ENCODE assay signal across 8 cellular contexts in the genomic region with DNA sequence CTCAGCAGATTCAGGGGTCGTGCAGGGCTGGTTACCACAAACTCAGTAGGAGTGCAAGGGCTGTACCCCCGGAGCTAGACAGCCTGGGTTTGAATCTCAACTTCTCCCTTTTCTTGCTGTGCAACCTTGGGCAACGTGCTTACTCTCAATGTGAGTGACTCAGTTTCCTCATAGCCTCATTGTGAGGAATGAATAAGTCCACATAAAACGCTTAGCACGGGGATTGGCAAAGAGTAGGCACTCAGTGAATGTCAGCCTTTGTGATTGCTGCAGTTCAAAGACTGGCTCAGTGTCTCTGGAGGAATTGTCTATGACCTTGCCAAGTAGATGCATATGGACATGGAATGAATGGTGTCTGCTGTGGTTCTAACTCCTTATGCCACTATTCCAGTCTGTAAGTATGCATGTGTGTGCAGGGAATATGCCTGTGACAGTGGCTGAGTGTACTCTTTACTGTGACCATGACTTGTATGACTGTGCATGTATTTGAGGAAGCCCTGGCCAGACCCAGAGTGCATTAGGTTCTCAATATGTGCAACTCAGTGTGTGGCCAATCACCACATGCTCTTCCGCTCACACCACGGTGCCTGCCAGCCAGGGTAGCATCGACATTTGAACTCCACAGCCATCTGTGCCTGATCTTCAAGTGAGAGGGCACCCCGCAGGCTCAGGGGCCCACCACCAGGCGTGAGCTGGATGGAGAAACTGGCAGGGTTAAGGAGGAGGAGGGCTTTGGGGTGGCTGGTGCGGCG. TPM values are rescaled to one million over a fixed set of nuclear protein-coding genes. Genes with fewer than 3 reads are reported as not detected.
DNase-seq lines count a peak whose midpoint lies in the region; ATAC-seq, FAIRE-seq and TF ChIP-seq lines count a peak whose summit lies in the region.

No MANE protein-coding gene starts in this region.

- H3K36me3 Mint-ChIP-seq in Caco-2 (ENCODE audit: insufficient read depth, unreplicated experiment), result peaks cover 11% of the 10 kb centered on the region

- 49 to 55% (median 50%) methylated on average over 12 of the region's 12 CpGs for WGBS in small intestine, 3 donors

- H3K4me1 Mint-ChIP-seq in Caco-2 (ENCODE audit: low read depth, unreplicated experiment), result peaks cover 11% of the 10 kb centered on the region

- POLR2A ChIA-PET in Caco-2 (lab: Charles Lee), result interaction anchor here (0.6 to 1.4 kb wide), 8 partner anchors 10 to 1282 kb away, joined by 3 to 17 read pairs (median 6); a partner anchor contains a TSS

- intact Hi-C loops in Caco-2 (cut with micrococcal nuclease; ENCODE audit: unreplicated experiment), result loop anchor here (1.0 to 2.0 kb wide), 4 partner anchors 19 to 63 kb away; a partner anchor contains a TSS

- H3K36me3 ChIP-seq in Caco-2 (ENCODE audit: control insufficient read depth, insufficient read depth, low read length) (no peaks in the 10 kb centered on the region; the same call in 1 of the 2 replicates), small intestine (ENCODE audit: control insufficient read depth in 2 of 2, insufficient read depth in 2 of 2, low read length in 2 of 2) (no peaks in the 10 kb centered on the region)

- peak overlapping the region; percentile 95 for H3K27ac Mint-ChIP-seq in Caco-2 (ENCODE audit: unreplicated experiment)

- DNase-seq in Caco-2 (peak in 1 of 2 experiments; percentile 35), NB4 (ENCODE audit: low read depth) (peak; percentile 79), astrocyte of the cerebellum (ENCODE audit: low read depth) (no peak), inferior parietal cortex (ENCODE audit: extremely low spot score) (peak; percentile 73), small intestine (peak; percentile 58), DMS153 (lab: John Stamatoyannopoulos, UW) (no peak)
- DNase-seq in effector CD8-positive, alpha-beta T cell (lab: John Stamatoyannopoulos, UW), result no peak

- H3K27ac ChIP-seq in small intestine (ENCODE audit: low read depth in 1 of 2, low read length in 1 of 2), result peak overlapping the region; percentile 84 to 91

- H3K27me3 ChIP-seq in Caco-2 (replicated peaks; ENCODE audit: control insufficient read depth, insufficient read depth, low read length) (no peaks in the 10 kb centered on the region), small intestine (ENCODE audit: control insufficient read depth in 2 of 2, insufficient read depth in 2 of 2, low read length in 2 of 2) (no peaks in the 10 kb centered on the region)

- in situ Hi-C loops in astrocyte of the cerebellum (cut with HindIII; ENCODE audit: low sequenced_read_pairs), result no loop called here

- peak overlapping the region; percentile 97 for H3K4me3 Mint-ChIP-seq in Caco-2 (ENCODE audit: unreplicated experiment)

- peaks cover 20% of the 10 kb centered on the region for H3K4me1 ChIP-seq in Caco-2
- H3K4me1 ChIP-seq in small intestine (ENCODE audit: control insufficient read depth in 2 of 2, insufficient read depth in 1 of 2, low read depth in 1 of 2, low read length in 1 of 2), result peaks cover 7 to 9% of the 10 kb centered on the region in 2 donors

- H3K4me3 ChIP-seq in Caco-2 (ENCODE audit: low read depth, low read length) (peak overlapping the region; percentile 39), NB4 (ENCODE audit: low read depth, low read length) (peak overlapping the region; percentile 72), astrocyte of the cerebellum (ENCODE audit: low read depth, low read length) (peak overlapping the region; percentile 79), small intestine (ENCODE audit: low read depth in 1 of 2, low read length in 2 of 2) (peak overlapping the region in 1 of 2 donors; percentile 47)

- no peak for FAIRE-seq in small intestine (lab: Jason Lieb, UNC)

- TF ChIP-seq CTCF in Caco-2 (IDR thresholded peaks at IDR 0.05; ENCODE audit: insufficient read depth in 1 of 2, low read depth in 1 of 2, low read length in 1 of 2, severe bottlenecking in 1 of 2, unreplicated experiment in 1 of 2) (no peak), NB4 (IDR thresholded peaks at IDR 0.05; ENCODE audit: low read depth, low read length) (no peak), astrocyte of the cerebellum (IDR thresholded peaks at IDR 0.05; ENCODE audit: low read depth, low read length, missing control alignments) (no peak)

- CTCF ChIA-PET in Caco-2 (lab: Charles Lee), result interaction anchor here (0.7 to 1.3 kb wide), 7 partner anchors 15 to 108 kb away, joined by 3 to 8 read pairs (median 4); no protein-coding TSS in a partner anchor

- peak; percentile 28 for TF ChIP-seq POLR2A in NB4 (IDR thresholded peaks at IDR 0.05; ENCODE audit: extremely low read depth, insufficient read length)

- BruUV-seq in Caco-2 (replicated peaks; lab: Mats Ljungman, UMichigan), result TSS peak; percentile 95

- H3K9me3 ChIP-seq in Caco-2, result no peaks in the 10 kb centered on the region
- no peaks in the 10 kb centered on the region for H3K9me3 ChIP-seq in small intestine (ENCODE audit: control insufficient read depth, low read depth)

- no peak for ATAC-seq in GM19328 (IDR thresholded peaks at IDR 0.05; ENCODE audit: unreplicated experiment)

- H3K27me3 Mint-ChIP-seq in Caco-2 (ENCODE audit: insufficient read depth, unreplicated experiment), result no peaks in the 10 kb centered on the region

- H3K9me3 Mint-ChIP-seq in Caco-2 (ENCODE audit: unreplicated experiment), result no peaks in the 10 kb centered on the region

RNA-seq across cellular contexts. Expression of a gene that starts 0.9 kb away (rescaled TPM):
- total RNA-seq in Caco-2 (2022), result 5.2 and 6.8 TPM in 2 replicates
- 1 to 10 TPM; 1.6 to 4.1 (median 2.7) TPM for polyA plus RNA-seq in small intestine

RNA-seq across cellular contexts. Expression of a gene that starts 0.9 kb away (rescaled TPM):
- total RNA-seq in Caco-2 (2022), result 6.7 and 8.2 TPM in 2 replicates
- 1 to 10 TPM; 2.4 to 8.5 (median 6.5) TPM for polyA plus RNA-seq in small intestine

RNA-seq across cellular contexts. Expression of a gene that starts 3.3 kb away (rescaled TPM):
- 2.3 and 2.6 TPM in 2 replicates for total RNA-seq in Caco-2 (2022)
- 10 to 100 TPM in 1 of 3 donors, 1 to 10 TPM in 2; 1.1 to 11.1 (median 4.5) TPM for polyA plus RNA-seq in small intestine

RNA-seq across cellular contexts. Expression of a gene that starts 7.9 kb away (rescaled TPM):
- total RNA-seq in Caco-2 (2022), result 88.0 and 89.5 TPM in 2 replicates
- 10 to 100 TPM; 65.8 to 93.4 (median 76.2) TPM for polyA plus RNA-seq in small intestine

RNA-seq across cellular contexts. Expression of a gene that starts 21.2 kb away (rescaled TPM):
- total RNA-seq in Caco-2 (2022), result not detected in 2 replicates
- under 1 TPM in 2 of 3 donors, not detected in 1; 0.21 to 0.54 TPM for polyA plus RNA-seq in small intestine

Comparison
In these comparisons a context has a peak if more than half of its experiments do, and no peak if none do; other contexts are left out.
1. DNase-seq: peak in NB4 (single experiment), inferior parietal cortex (single experiment) and small intestine (single experiment); none in astrocyte of the cerebellum (single experiment), effector CD8-positive, alpha-beta T cell (single experiment) and DMS153 (single experiment).